Comparison of ENCODE assay signal across 18 cellular contexts in the genomic region with DNA sequence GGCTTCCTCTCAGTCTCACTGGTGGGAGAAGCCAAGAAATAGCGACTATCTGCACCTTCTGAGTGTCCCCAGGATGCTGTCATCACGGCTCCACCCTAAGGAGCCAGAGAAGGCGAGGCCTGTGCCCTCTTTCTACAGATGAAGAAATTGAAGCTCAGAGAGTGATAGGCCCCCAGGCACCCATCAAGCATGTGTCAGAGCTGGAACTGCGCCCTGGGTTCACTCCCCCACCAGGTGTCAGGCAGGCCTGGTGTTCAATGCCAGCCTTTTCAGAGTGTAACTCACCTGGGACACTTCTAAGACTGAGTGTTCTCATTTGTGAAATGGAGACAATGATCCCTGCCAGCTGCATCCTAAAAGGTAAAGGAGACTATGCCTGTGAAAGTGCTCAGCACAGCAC.
DNase-seq lines count a peak whose midpoint lies in the region; ATAC-seq, FAIRE-seq and TF ChIP-seq lines count a peak whose summit lies in the region.
"Had no signal": no experiment of that assay in that cellular context is flagged by ENCODE, and none has a peak within 500 bp of the region (broad histone marks: within the 10 kb centered on the region; RNA-seq: fewer than 3 reads in every experiment).

No MANE protein-coding gene starts in this region.

- H3K27me3 Mint-ChIP-seq in WTC11 (ENCODE audit: low read depth): no peaks in the 10 kb centered on the region

- H3K27ac Mint-ChIP-seq in WTC11: no peak overlapping the region
- H3K27ac Mint-ChIP-seq: B cell, CD14-positive monocyte had no signal

- H3K4me2 ChIP-seq in Karpas-422 (ENCODE audit: low read depth, low read length, poor library complexity, severe bottlenecking): no peak overlapping the region
- H3K4me2 ChIP-seq: A549 had no signal

- peak; percentile 27 for DNase-seq in COR-L47 (lab: John Stamatoyannopoulos, UW)
- DNase-seq in Karpas-422: peak; percentile 54
- DNase-seq in NCI-H2107 treated with DMSO at 0.1 percent for 48 hours (lab: John Stamatoyannopoulos, UW; ENCODE audit: unreplicated experiment): peak; percentile 67
- peak; percentile 94 for DNase-seq in NCI-H69 (lab: John Stamatoyannopoulos, UW)
- no peak for DNase-seq in small intestine
- no peak for DNase-seq in stimulated activated CD4-positive, alpha-beta T cell treated with anti-CD3 and anti-CD28 coated beads, Interleukin-15, amount 100 ng/mL, for 24 hours
- no peak for DNase-seq in WTC11 (ENCODE audit: low spot score)
- DNase-seq: DND-41; Kasumi-1; NK-92 treated with Interleukin-12 subunit alpha and Interleukin-12 subunit beta, amount 100 ng/mL, for 24 hours; SHP77 treated with DMSO at 0.1 percent for 48 hours; T-helper 2 cell had no signal

- H3K4me1 ChIP-seq in Karpas-422 (ENCODE audit: low read length): peaks cover 38% of the 10 kb centered on the region
- no peaks in the 10 kb centered on the region for H3K4me1 ChIP-seq in small intestine (ENCODE audit: control insufficient read depth in 2 of 2, insufficient read depth in 1 of 2, low read depth in 1 of 2, low read length in 1 of 2)
- H3K4me1 ChIP-seq: A549 had no signal

- H3K9ac ChIP-seq in Karpas-422 (ENCODE audit: low read length): no peak overlapping the region

- no peak for TF ChIP-seq CTCF in WTC11 (IDR thresholded peaks at IDR 0.05)

- H3K4me3 Mint-ChIP-seq in WTC11: no peak overlapping the region
- H3K4me3 Mint-ChIP-seq: B cell, CD14-positive monocyte had no signal

- H3K27me3 ChIP-seq in Karpas-422 (ENCODE audit: low read length) (no peaks in the 10 kb centered on the region), small intestine (ENCODE audit: control insufficient read depth in 2 of 2, insufficient read depth in 2 of 2, low read length in 2 of 2) (no peaks in the 10 kb centered on the region)

- H4K20me1 ChIP-seq in Karpas-422 (ENCODE audit: insufficient read depth, low read depth, low read length): no peaks in the 10 kb centered on the region

- peaks cover 14% of the 10 kb centered on the region for H3K9me3 Mint-ChIP-seq in WTC11

- H3K36me3 ChIP-seq in Karpas-422 (ENCODE audit: insufficient read depth, low read length) (no peaks in the 10 kb centered on the region), small intestine (ENCODE audit: control insufficient read depth in 2 of 2, insufficient read depth in 2 of 2, low read length in 2 of 2) (no peaks in the 10 kb centered on the region)

- H3K27ac ChIP-seq in Karpas-422 (ENCODE audit: low read length): no peak overlapping the region
- H3K27ac ChIP-seq in small intestine (ENCODE audit: low read depth in 1 of 2, low read length in 1 of 2): no peak overlapping the region
- H3K27ac ChIP-seq: A549, RWPE1, SK-N-MC had no signal

- no peaks in the 10 kb centered on the region for H3K9me2 ChIP-seq in Karpas-422 (replicated peaks; ENCODE audit: insufficient read depth, low read length)

- no peaks in the 10 kb centered on the region for H3K36me3 Mint-ChIP-seq in WTC11
- H3K36me3 Mint-ChIP-seq: CD14-positive monocyte had no signal

- CTCF ChIA-PET in WTC11 (lab: Charles Lee): interaction anchor here (1.2 to 1.5 kb wide), 3 partner anchors 12 to 146 kb away, joined by 3 to 4 read pairs (median 3); no protein-coding TSS in a partner anchor

- H3K79me2 ChIP-seq in Karpas-422 (ENCODE audit: low read length): no peaks in the 10 kb centered on the region

- POLR2A ChIA-PET in WTC11 (lab: Charles Lee): no interaction called here

- no peak for FAIRE-seq in small intestine (lab: Jason Lieb, UNC)
- FAIRE-seq: A549, GM12892 had no signal

- no peak overlapping the region for H2AFZ ChIP-seq in Karpas-422 (ENCODE audit: low read length)

- WGBS in small intestine, 3 donors: 59 to 74% (median 64%) methylated on average over 4 of the region's 4 CpGs

- no peaks in the 10 kb centered on the region for H3K9me3 ChIP-seq in Karpas-422 (ENCODE audit: low read length)
- no peaks in the 10 kb centered on the region for H3K9me3 ChIP-seq in small intestine (ENCODE audit: control insufficient read depth, low read depth)
- H3K9me3 ChIP-seq: A549 had no signal

- peaks cover 20% of the 10 kb centered on the region for H3K4me1 Mint-ChIP-seq in WTC11
- H3K4me1 Mint-ChIP-seq: B cell, CD14-positive monocyte had no signal

- ATAC-seq in WTC11: no peak
- ATAC-seq: A549 had no signal

- H3K4me3 ChIP-seq in Karpas-422 (ENCODE audit: low read length) (no peak overlapping the region), small intestine (ENCODE audit: low read depth in 1 of 2, low read length in 2 of 2) (no peak overlapping the region)
- H3K4me3 ChIP-seq: A549, SK-N-MC had no signal

TF ChIP-seq in WTC11, 78 proteins besides CTCF, POLR2A, EP300 and RAD21:
- TF ChIP-seq, protein P1, sequence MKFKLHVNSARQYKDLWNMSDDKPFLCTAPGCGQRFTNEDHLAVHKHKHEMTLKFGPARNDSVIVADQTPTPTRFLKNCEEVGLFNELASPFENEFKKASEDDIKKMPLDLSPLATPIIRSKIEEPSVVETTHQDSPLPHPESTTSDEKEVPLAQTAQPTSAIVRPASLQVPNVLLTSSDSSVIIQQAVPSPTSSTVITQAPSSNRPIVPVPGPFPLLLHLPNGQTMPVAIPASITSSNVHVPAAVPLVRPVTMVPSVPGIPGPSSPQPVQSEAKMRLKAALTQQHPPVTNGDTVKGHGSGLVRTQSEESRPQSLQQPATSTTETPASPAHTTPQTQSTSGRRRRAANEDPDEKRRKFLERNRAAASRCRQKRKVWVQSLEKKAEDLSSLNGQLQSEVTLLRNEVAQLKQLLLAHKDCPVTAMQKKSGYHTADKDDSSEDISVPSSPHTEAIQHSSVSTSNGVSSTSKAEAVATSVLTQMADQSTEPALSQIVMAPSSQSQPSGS (CRISPR knock-in tag; IDR thresholded peaks at IDR 0.05; ENCODE audit: borderline replicate concordance, low read depth): no peak

Comparison
In these comparisons a context has a peak if more than half of its experiments do, and no peak if none do; other contexts are left out.
1. DNase-seq: peak in COR-L47 (single experiment), Karpas-422 (single experiment), NCI-H2107 treated with DMSO at 0.1 percent for 48 hours (single experiment) and NCI-H69 (single experiment); none in small intestine (single experiment), stimulated activated CD4-positive, alpha-beta T cell treated with anti-CD3 and anti-CD28 coated beads, Interleukin-15, amount 100 ng/mL, for 24 hours (single experiment) and WTC11 (single experiment).